In the genomic region with DNA sequence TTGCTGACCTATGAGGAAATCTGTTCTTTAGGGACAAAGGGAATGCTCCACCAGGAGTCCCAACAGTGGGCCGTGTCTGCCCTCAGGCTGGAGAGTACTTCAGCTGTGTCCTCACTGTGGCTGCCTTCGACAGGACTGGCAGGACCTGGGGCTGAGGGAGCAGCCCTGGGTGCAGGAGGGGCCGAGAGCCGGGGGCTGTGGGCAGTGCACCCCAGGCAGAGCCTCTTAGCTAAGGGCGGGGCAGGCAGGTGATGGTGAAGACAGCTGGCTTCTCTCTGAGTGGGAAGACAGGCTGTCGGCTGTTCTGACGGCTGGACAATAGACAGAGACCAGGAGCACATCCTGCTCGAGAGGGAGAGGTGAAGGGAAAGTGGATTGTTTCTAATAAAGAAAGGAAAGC, we compare ENCODE assay signal across 15 cellular contexts.
DNase-seq lines count a peak whose midpoint lies in the region; ATAC-seq and TF ChIP-seq lines count a peak whose summit lies in the region.
"Had no signal": no experiment of that assay in that cellular context is flagged by ENCODE, and none has a peak within 500 bp of the region (broad histone marks: within the 10 kb centered on the region; RNA-seq: fewer than 3 reads in every experiment).

No MANE protein-coding gene starts in this region.

- H3K27ac ChIP-seq in esophagus squamous epithelium (peak overlapping the region in 3 of 4 donors; percentile 63 to 68 (median 67)), sigmoid colon (peak overlapping the region in 3 of 4 donors; percentile 79 to 82 (median 81))
- H3K27ac ChIP-seq: A549, left lung, thoracic aorta had no signal

- no peaks in the 10 kb centered on the region for H3K9me3 ChIP-seq in esophagus squamous epithelium
- no peaks in the 10 kb centered on the region for H3K9me3 ChIP-seq in sigmoid colon
- H3K9me3 ChIP-seq: A549, gastrocnemius medialis, left lung, prostate gland, thoracic aorta had no signal

- H3K36me3 ChIP-seq in esophagus squamous epithelium (peaks cover 3 to 87% (median 16%) of the 10 kb centered on the region in 3 donors), sigmoid colon (peaks cover 9 to 65% (median 31%) of the 10 kb centered on the region in 4 donors)

- 78 to 80% methylated on average over 5 to 6 of the region's 8 CpGs for WGBS in esophagus squamous epithelium, 2 donors
- WGBS in sigmoid colon, 2 donors = 78 to 86% methylated on average over 8 of the region's 8 CpGs

- DNase-seq in NCI-H748 (lab: John Stamatoyannopoulos, UW; ENCODE audit: unreplicated experiment) (peak; percentile 68), NCI-H748 treated with DMSO at 0.1 percent for 48 hours (lab: John Stamatoyannopoulos, UW) (no peak), NCI-H510A (lab: John Stamatoyannopoulos, UW) (peak; percentile 64), esophagus squamous epithelium (lab: John Stamatoyannopoulos, UW) (no peak), sigmoid colon (peak; percentile 80), NCI-H69 (lab: John Stamatoyannopoulos, UW) (no peak), C1 segment of cervical spinal cord (lab: John Stamatoyannopoulos, UW) (no peak)
- DNase-seq: activated CD4-positive, alpha-beta T cell treated with anti-CD3 and anti-CD28 coated beads, Interleukin-2, amount 10 ng/mL, durations not matched to agents 7 days and 5 days; gastrocnemius medialis; NCI-H1092 had no signal

- no peak for ATAC-seq in HG02852 (IDR thresholded peaks at IDR 0.05; ENCODE audit: unreplicated experiment)
- ATAC-seq: A549, gastrocnemius medialis, left lung had no signal

- H3K27me3 ChIP-seq in esophagus squamous epithelium (no peaks in the 10 kb centered on the region), sigmoid colon (no peaks in the 10 kb centered on the region)
- H3K27me3 ChIP-seq: gastrocnemius medialis, left lung had no signal

- no peak for TF ChIP-seq CTCF in esophagus squamous epithelium (IDR thresholded peaks at IDR 0.05)
- TF ChIP-seq CTCF in sigmoid colon (IDR thresholded peaks at IDR 0.05) = no peak

- TF ChIP-seq POLR2A in esophagus squamous epithelium (IDR thresholded peaks at IDR 0.05) (no peak), sigmoid colon (IDR thresholded peaks at IDR 0.05) (no peak)

- H3K4me1 ChIP-seq in esophagus squamous epithelium (peaks cover 16 to 67% (median 31%) of the 10 kb centered on the region in 3 donors), sigmoid colon (peaks cover 0 to 84% (median 76%) of the 10 kb centered on the region in 4 donors)
- H3K4me1 ChIP-seq: A549 had no signal

- H3K4me3 ChIP-seq in esophagus squamous epithelium = no peak overlapping the region
- no peak overlapping the region for H3K4me3 ChIP-seq in sigmoid colon
- H3K4me3 ChIP-seq: A549, gastrocnemius medialis, left lung, prostate gland, thoracic aorta had no signal

- TF ChIP-seq EP300 in sigmoid colon (IDR thresholded peaks at IDR 0.05) = peak in 2 of 4 donors; percentile 26 to 67

- intact Hi-C loops in esophagus squamous epithelium (cut with DNase I) (loop anchor here (10.0 kb wide), 1 partner anchor 95 kb away; a partner anchor contains a TSS), sigmoid colon (cut with DNase I) (no loop called here)

Comparison
In these comparisons a context has a peak if more than half of its experiments do, and no peak if none do; other contexts are left out.
1. DNase-seq: peak in NCI-H748 (single experiment), NCI-H510A (single experiment) and sigmoid colon (single experiment); none in NCI-H748 treated with DMSO at 0.1 percent for 48 hours (single experiment), esophagus squamous epithelium (single experiment), NCI-H69 (single experiment) and C1 segment of cervical spinal cord (0 of 14).